ENCODE assay signal across 13 cellular contexts in genomic region chr17:31678431-31678830, GRCh38.
DNase-seq lines count a peak whose midpoint lies in the region; ATAC-seq lines count a peak whose summit lies in the region.
"Had no signal": no experiment of that assay in that cellular context is flagged by ENCODE, and none has a peak within 500 bp of the region (broad histone marks: within the 10 kb centered on the region; RNA-seq: fewer than 3 reads in every experiment).

No MANE protein-coding gene starts in this region.

- DNase-seq in EL (peak; percentile 71), MG63 (peak; percentile 84), ecto neural progenitor cell (ENCODE audit: low spot score) (peak; percentile 36), epidermal melanocyte (ENCODE audit: insufficient read length, low spot score) (no peak)
- DNase-seq in naive thymus-derived CD4-positive, alpha-beta T cell, result no peak
- DNase-seq: activated naive CD8-positive, alpha-beta T cell treated with anti-CD3 and anti-CD28 coated beads for 36 hours; Caco-2; KBM-7; testis had no signal

- H3K4me1 Mint-ChIP-seq in naive thymus-derived CD4-positive, alpha-beta T cell, result peaks cover 0 to 8% (median 0%) of the 10 kb centered on the region in 7 donors

- no peak overlapping the region for H3K4me3 ChIP-seq in MG63
- H3K4me3 ChIP-seq in naive thymus-derived CD4-positive, alpha-beta T cell (ENCODE audit: low read length), result no peak overlapping the region
- H3K4me3 ChIP-seq: skin epidermis, testis had no signal

- no peaks in the 10 kb centered on the region for H3K36me3 ChIP-seq in MG63
- no peaks in the 10 kb centered on the region for H3K36me3 ChIP-seq in naive thymus-derived CD4-positive, alpha-beta T cell (ENCODE audit: control insufficient read depth in 2 of 3, insufficient read depth in 3 of 3, low read length in 3 of 3)

- H3K9me3 Mint-ChIP-seq in naive thymus-derived CD4-positive, alpha-beta T cell, result no peaks in the 10 kb centered on the region
- H3K9me3 Mint-ChIP-seq: activated naive CD8-positive, alpha-beta T cell treated with anti-CD3 and anti-CD28 coated beads for 36 hours; nephron had no signal

- H3K27me3 ChIP-seq in MG63, result no peaks in the 10 kb centered on the region
- H3K27me3 ChIP-seq in naive thymus-derived CD4-positive, alpha-beta T cell (ENCODE audit: control insufficient read depth in 2 of 2, insufficient read depth in 2 of 2, low read length in 2 of 2), result no peaks in the 10 kb centered on the region
- H3K27me3 ChIP-seq: testis had no signal

- H3K27ac Mint-ChIP-seq in naive thymus-derived CD4-positive, alpha-beta T cell, result no peak overlapping the region
- H3K27ac Mint-ChIP-seq: activated naive CD8-positive, alpha-beta T cell treated with anti-CD3 and anti-CD28 coated beads for 36 hours; nephron had no signal

- intact Hi-C loops in naive thymus-derived CD4-positive, alpha-beta T cell (cut with micrococcal nuclease), result no loop called here

- H3K27me3 Mint-ChIP-seq in naive thymus-derived CD4-positive, alpha-beta T cell, result peaks cover 24 to 47% (median 33%) of the 10 kb centered on the region in 5 donors

- no peak overlapping the region for H3K27ac ChIP-seq in naive thymus-derived CD4-positive, alpha-beta T cell (ENCODE audit: low read depth, low read length)
- H3K27ac ChIP-seq: skin epidermis, testis had no signal

- H3K4me3 Mint-ChIP-seq in naive thymus-derived CD4-positive, alpha-beta T cell, result no peak overlapping the region
- H3K4me3 Mint-ChIP-seq: activated naive CD8-positive, alpha-beta T cell treated with anti-CD3 and anti-CD28 coated beads for 36 hours; nephron had no signal

- no peaks in the 10 kb centered on the region for H3K36me3 Mint-ChIP-seq in naive thymus-derived CD4-positive, alpha-beta T cell
- H3K36me3 Mint-ChIP-seq: activated naive CD8-positive, alpha-beta T cell treated with anti-CD3 and anti-CD28 coated beads for 36 hours had no signal

- no peaks in the 10 kb centered on the region for H3K4me1 ChIP-seq in naive thymus-derived CD4-positive, alpha-beta T cell (ENCODE audit: control insufficient read depth in 2 of 2, insufficient read depth in 2 of 2, low read length in 2 of 2)
- H3K4me1 ChIP-seq: Caco-2, testis had no signal

- H3K9me3 ChIP-seq in MG63, result no peaks in the 10 kb centered on the region
- no peaks in the 10 kb centered on the region for H3K9me3 ChIP-seq in naive thymus-derived CD4-positive, alpha-beta T cell (ENCODE audit: control insufficient read depth in 2 of 3, low read length in 3 of 3)
- H3K9me3 ChIP-seq: Caco-2, testis had no signal

- ATAC-seq in naive thymus-derived CD4-positive, alpha-beta T cell, result peak; percentile 30
- ATAC-seq in GM21529 (IDR thresholded peaks at IDR 0.05; ENCODE audit: unreplicated experiment) (no peak), GM21367 (IDR thresholded peaks at IDR 0.05; ENCODE audit: unreplicated experiment) (no peak)

- CTCF ChIA-PET in naive thymus-derived CD4-positive, alpha-beta T cell (lab: Charles Lee), result no interaction called here

- POLR2A ChIA-PET in naive thymus-derived CD4-positive, alpha-beta T cell (lab: Charles Lee), result no interaction called here

Comparison
In these comparisons a context has a peak if more than half of its experiments do, and no peak if none do; other contexts are left out.
1. DNase-seq: peak in EL (single experiment), MG63 (single experiment) and ecto neural progenitor cell (single experiment); none in naive thymus-derived CD4-positive, alpha-beta T cell (0 of 9) and epidermal melanocyte (single experiment).